ENCODE assay signal across 9 cellular contexts in genomic region chr2:10431797-10432196, GRCh38. TPM values are rescaled to one million over a fixed set of nuclear protein-coding genes. Genes with fewer than 3 reads are reported as not detected.
DNase-seq lines count a peak whose midpoint lies in the region; ATAC-seq and TF ChIP-seq lines count a peak whose summit lies in the region.
"Had no signal": no experiment of that assay in that cellular context is flagged by ENCODE, and none has a peak within 500 bp of the region (broad histone marks: within the 10 kb centered on the region; RNA-seq: fewer than 3 reads in every experiment).

No MANE protein-coding gene starts in this region.

- no peak overlapping the region for H3K23ac ChIP-seq in mesendoderm (ENCODE audit: low read length)

- H3K27ac ChIP-seq in mesendoderm (ENCODE audit: low read depth, low read length): no peak overlapping the region
- peak overlapping the region; percentile 7 to 77 (median 72) for H3K27ac ChIP-seq in transverse colon
- no peak overlapping the region for H3K27ac ChIP-seq in ascending aorta

- H3K4me1 ChIP-seq in mesendoderm (ENCODE audit: control insufficient read depth, low read depth, low read length) (no peaks in the 10 kb centered on the region), transverse colon (peaks cover 0 to 29% (median 22%) of the 10 kb centered on the region in 4 donors), ascending aorta (no peaks in the 10 kb centered on the region)

- H2BK5ac ChIP-seq in mesendoderm (ENCODE audit: low read length): no peak overlapping the region

- no peak for TF ChIP-seq CTCF in transverse colon (IDR thresholded peaks at IDR 0.05)
- TF ChIP-seq CTCF in ascending aorta (IDR thresholded peaks at IDR 0.05): no peak

- H3K27me3 ChIP-seq in mesendoderm (ENCODE audit: insufficient read depth, low read length, poor library complexity) (no peaks in the 10 kb centered on the region), transverse colon (no peaks in the 10 kb centered on the region), MG63 (no peaks in the 10 kb centered on the region), ascending aorta (no peaks in the 10 kb centered on the region)

- in situ Hi-C loops in transverse colon (cut with MboI; ENCODE audit: low pct_ligation_motif_present in 1 of 4, low pct_unique_long_range_greater_than_20kb in 1 of 4, low sequenced_read_pairs in 3 of 4): loop anchor here in 2 of 4 donors (5.0 to 25.0 kb wide), 3 partner anchors 299 to 594 kb away; partner anchors contain the start of genes RRM2 (in 1 of the 2) and TAF1B (in 1 of the 2)

- no peak for DNase-seq in activated naive CD4-positive, alpha-beta T cell treated with anti-CD3 and anti-CD28 coated beads, Interleukin-2, amount 10 ng/mL, durations not matched to agents 7 days and 5 days
- no peak for DNase-seq in activated naive CD4-positive, alpha-beta T cell (lab: John Stamatoyannopoulos, UW)
- DNase-seq in activated naive CD8-positive, alpha-beta T cell treated with anti-CD3 and anti-CD28 coated beads, Interleukin-2, amount 10 ng/mL, durations not matched to agents 7 days and 5 days: no peak
- DNase-seq in mesendoderm: no peak
- peak; percentile 54 for DNase-seq in transverse colon
- no peak for DNase-seq in MG63
- DNase-seq in ascending aorta (ENCODE audit: low spot score in 2 of 2): no peak
- DNase-seq in DMS153 (lab: John Stamatoyannopoulos, UW): no peak
- DNase-seq: stimulated activated naive CD4-positive, alpha-beta T cell treated with Interleukin-2 at 50 U/mL for 16 hours had no signal

- no peak for TF ChIP-seq EP300 in transverse colon (IDR thresholded peaks at IDR 0.05; ENCODE audit: low read depth)

- H3K4me3 ChIP-seq in mesendoderm (ENCODE audit: low read length): no peak overlapping the region
- H3K4me3 ChIP-seq in transverse colon: peak overlapping the region in 3 of 4 donors; percentile 18 to 53 (median 19)
- H3K4me3 ChIP-seq in MG63: no peak overlapping the region
- peak overlapping the region in 1 of 2 donors; percentile 43 for H3K4me3 ChIP-seq in ascending aorta

- H3K9ac ChIP-seq in mesendoderm (ENCODE audit: low read length): no peak overlapping the region

- H3K4me1 Mint-ChIP-seq in activated naive CD4-positive, alpha-beta T cell treated with anti-CD3 and anti-CD28 coated beads, Interleukin-2, amount 10 ng/mL, durations not matched to agents 7 days and 5 days: peaks cover 13% of the 10 kb centered on the region
- H3K4me1 Mint-ChIP-seq in activated naive CD8-positive, alpha-beta T cell treated with anti-CD3 and anti-CD28 coated beads, Interleukin-2, amount 10 ng/mL, durations not matched to agents 7 days and 5 days: peaks cover 14% of the 10 kb centered on the region

- no peak overlapping the region for H4K5ac ChIP-seq in mesendoderm (ENCODE audit: low read length)

- peak overlapping the region; percentile 44 for H3K4me3 Mint-ChIP-seq in activated naive CD4-positive, alpha-beta T cell treated with anti-CD3 and anti-CD28 coated beads, Interleukin-2, amount 10 ng/mL, durations not matched to agents 7 days and 5 days
- peak overlapping the region; percentile 83 for H3K4me3 Mint-ChIP-seq in activated naive CD8-positive, alpha-beta T cell treated with anti-CD3 and anti-CD28 coated beads, Interleukin-2, amount 10 ng/mL, durations not matched to agents 7 days and 5 days

- no peak overlapping the region for H2BK15ac ChIP-seq in mesendoderm (replicated peaks; ENCODE audit: low read depth)

- intact Hi-C loops in transverse colon (cut with DNase I; ENCODE audit: low total_unique reads) (no loop called here), ascending aorta (cut with DNase I) (loop anchor here (10.0 kb wide), 1 partner anchor 617 kb away; no protein-coding TSS in a partner anchor)

- H3K18ac ChIP-seq in mesendoderm (ENCODE audit: low read length): no peak overlapping the region

- H3K9me3 Mint-ChIP-seq in activated naive CD4-positive, alpha-beta T cell treated with anti-CD3 and anti-CD28 coated beads, Interleukin-2, amount 10 ng/mL, durations not matched to agents 7 days and 5 days: no peaks in the 10 kb centered on the region
- no peaks in the 10 kb centered on the region for H3K9me3 Mint-ChIP-seq in activated naive CD8-positive, alpha-beta T cell treated with anti-CD3 and anti-CD28 coated beads, Interleukin-2, amount 10 ng/mL, durations not matched to agents 7 days and 5 days

- WGBS in mesendoderm (ENCODE audit: extremely low coverage, insufficient coverage, low lambda C conversion rate): no CpG with 5 or more reads among the region's 16 CpGs
- 47% methylated on average over 16 of the region's 16 CpGs; no CpG with 5 or more reads in 1 of the 2 donors for WGBS in transverse colon (ENCODE audit: low coverage in 1 of 2), 2 donors

- TF ChIP-seq POLR2A in transverse colon (IDR thresholded peaks at IDR 0.05): no peak

- POLR2A ChIA-PET in activated naive CD8-positive, alpha-beta T cell treated with anti-CD3 and anti-CD28 coated beads, Interleukin-2, amount 10 ng/mL, durations not matched to agents 7 days and 5 days (lab: Charles Lee): interaction anchor here (0.8 to 1.0 kb wide), 3 partner anchors 23 to 353 kb away, joined by 3 to 4 read pairs (median 3); no protein-coding TSS in a partner anchor

- peak; percentile 18 for ATAC-seq in activated naive CD8-positive, alpha-beta T cell treated with anti-CD3 and anti-CD28 coated beads, Interleukin-2, amount 10 ng/mL, durations not matched to agents 7 days and 5 days (ENCODE audit: low read depth)

- H2BK120ac ChIP-seq in mesendoderm (ENCODE audit: low read depth, low read length): no peak overlapping the region

- H2AK5ac ChIP-seq in mesendoderm (ENCODE audit: low read length): no peak overlapping the region

- H3K56ac ChIP-seq in mesendoderm (ENCODE audit: low read length): peak overlapping the region; percentile 30

- no peaks in the 10 kb centered on the region for H3K79me1 ChIP-seq in mesendoderm (ENCODE audit: low read length)

- no peak overlapping the region for H3K4ac ChIP-seq in mesendoderm (ENCODE audit: low read depth, low read length)

- CTCF ChIA-PET in activated naive CD4-positive, alpha-beta T cell treated with anti-CD3 and anti-CD28 coated beads, Interleukin-2, amount 10 ng/mL, durations not matched to agents 7 days and 5 days (lab: Charles Lee): interaction anchor here (0.8 to 4.6 kb wide), 6 partner anchors 23 to 313 kb away, joined by 3 to 31 read pairs (median 4); no protein-coding TSS in a partner anchor

- peaks cover 46% of the 10 kb centered on the region for H3K27me3 Mint-ChIP-seq in activated naive CD4-positive, alpha-beta T cell treated with anti-CD3 and anti-CD28 coated beads, Interleukin-2, amount 10 ng/mL, durations not matched to agents 7 days and 5 days
- H3K27me3 Mint-ChIP-seq in activated naive CD8-positive, alpha-beta T cell treated with anti-CD3 and anti-CD28 coated beads, Interleukin-2, amount 10 ng/mL, durations not matched to agents 7 days and 5 days: peaks cover 6% of the 10 kb centered on the region

- H3K79me2 ChIP-seq in mesendoderm (ENCODE audit: control insufficient read depth, insufficient read depth, low read length): no peaks in the 10 kb centered on the region

- no peak overlapping the region for H3K4me2 ChIP-seq in mesendoderm (ENCODE audit: low read length)

- H4K8ac ChIP-seq in mesendoderm (ENCODE audit: low read depth, low read length): no peak overlapping the region

- no peak overlapping the region for H3K27ac Mint-ChIP-seq in activated naive CD4-positive, alpha-beta T cell treated with anti-CD3 and anti-CD28 coated beads, Interleukin-2, amount 10 ng/mL, durations not matched to agents 7 days and 5 days
- H3K27ac Mint-ChIP-seq in activated naive CD8-positive, alpha-beta T cell treated with anti-CD3 and anti-CD28 coated beads, Interleukin-2, amount 10 ng/mL, durations not matched to agents 7 days and 5 days: peak overlapping the region; percentile 63

- H3K9me3 ChIP-seq in transverse colon (no peaks in the 10 kb centered on the region), MG63 (no peaks in the 10 kb centered on the region), ascending aorta (no peaks in the 10 kb centered on the region)

- H3K36me3 ChIP-seq in mesendoderm (ENCODE audit: control insufficient read depth, insufficient read depth, low read length): no peaks in the 10 kb centered on the region
- no peaks in the 10 kb centered on the region for H3K36me3 ChIP-seq in transverse colon
- peaks cover 13% of the 10 kb centered on the region; the same call in 1 of the 2 replicates for H3K36me3 ChIP-seq in MG63
- H3K36me3 ChIP-seq in ascending aorta: no peaks in the 10 kb centered on the region

- no peaks in the 10 kb centered on the region for H3K36me3 Mint-ChIP-seq in activated naive CD4-positive, alpha-beta T cell treated with anti-CD3 and anti-CD28 coated beads, Interleukin-2, amount 10 ng/mL, durations not matched to agents 7 days and 5 days
- peaks cover 4% of the 10 kb centered on the region for H3K36me3 Mint-ChIP-seq in activated naive CD8-positive, alpha-beta T cell treated with anti-CD3 and anti-CD28 coated beads, Interleukin-2, amount 10 ng/mL, durations not matched to agents 7 days and 5 days

RNA-seq across cellular contexts. Expression of gene ODC1, which starts 16.3 kb away (rescaled TPM):
- total RNA-seq in activated naive CD8-positive, alpha-beta T cell treated with anti-CD3 and anti-CD28 coated beads, Interleukin-2, amount 10 ng/mL, durations not matched to agents 7 days and 5 days: 10 to 100 TPM; 42.0 to 43.8 TPM
- polyA plus RNA-seq in mesendoderm (2013, experiment 1 of 2): 131 TPM
- 130 TPM for polyA plus RNA-seq in mesendoderm (2013, experiment 2 of 2)
- 10 to 100 TPM; 36.2 to 75.2 (median 43.2) TPM for total RNA-seq in transverse colon
- 471 and 646 TPM in 2 replicates for total RNA-seq in MG63 (2014; rRNA removed; shearing (Covaris generic); ENCODE audit: low replicate concordance)
- 82.8 TPM for total RNA-seq in ascending aorta

Comparison
In these comparisons a context has a peak if more than half of its experiments do, and no peak if none do; other contexts are left out.
1. H3K27ac ChIP-seq: peak in transverse colon (4 of 4); none in mesendoderm (single experiment) and ascending aorta (0 of 2).
2. H3K4me3 ChIP-seq: peak in transverse colon (3 of 4); none in mesendoderm (single experiment) and MG63 (single experiment).